8 cellular contexts compared by ENCODE assay signal in the genomic region with DNA sequence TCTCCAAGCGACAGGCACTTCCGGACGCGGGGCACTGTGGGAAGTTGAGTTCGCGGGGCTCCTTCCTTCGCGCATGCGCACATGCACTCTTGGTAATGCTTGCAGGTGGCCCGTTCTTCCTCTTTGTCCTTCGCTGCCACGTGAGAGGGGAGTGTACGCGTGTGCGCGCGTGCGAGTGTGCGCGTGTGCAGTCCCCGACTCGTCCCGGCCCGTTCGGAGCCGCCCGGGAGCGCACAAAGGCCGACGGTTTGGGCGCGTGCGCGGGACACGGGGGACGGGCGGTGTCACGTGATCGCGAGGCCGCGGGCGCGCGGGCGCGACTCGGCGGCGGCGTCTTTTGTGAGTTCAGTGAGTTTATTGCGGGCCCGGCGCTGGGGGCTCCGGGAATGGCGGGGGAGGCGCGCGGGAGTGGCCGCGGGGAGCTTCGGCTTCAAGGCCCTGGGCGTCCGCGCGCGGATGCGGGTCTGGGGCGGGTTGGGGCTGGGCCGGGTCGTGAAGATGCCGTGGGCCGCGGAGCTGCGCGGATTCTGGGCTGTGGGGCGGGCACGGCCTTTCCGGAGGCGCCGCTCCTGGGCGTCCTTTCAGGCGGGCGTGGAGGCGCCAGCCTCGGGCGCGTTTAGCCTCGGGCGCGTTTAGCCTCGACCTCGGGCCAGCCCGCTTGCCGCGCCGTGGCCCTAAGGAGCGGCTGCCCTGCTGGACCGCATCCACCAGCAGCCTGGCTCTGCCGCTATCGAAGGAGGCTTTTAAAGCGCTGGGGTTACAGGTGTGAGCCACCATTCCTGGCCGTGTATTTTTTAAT. TPM values are rescaled to one million over a fixed set of nuclear protein-coding genes. Genes with fewer than 3 reads are reported as not detected.
DNase-seq lines count a peak whose midpoint lies in the region; ATAC-seq and TF ChIP-seq lines count a peak whose summit lies in the region.

A gene (plus strand): TSS at position 303 of the 799 bp plus-strand sequence. CDS start 3,959 bp downstream, outside the sequence.

- WGBS in lung, 2 donors, result 0 to 1% methylated on average over 82 to 103 of the region's 103 CpGs

- POLR2A ChIA-PET in activated CD8-positive, alpha-beta memory T cell treated with anti-CD3 and anti-CD28 coated beads for 36 hours (lab: Charles Lee), result interaction anchor here (0.7 to 1.6 kb wide), 3 partner anchors 43 to 144 kb away, joined by 3 to 7 read pairs (median 7); a partner anchor contains a TSS

- CTCF ChIA-PET in activated CD8-positive, alpha-beta memory T cell treated with anti-CD3 and anti-CD28 coated beads for 36 hours (lab: Charles Lee), result interaction anchor here (1.3 kb wide), 1 partner anchor 128 kb away, joined by 3 read pairs; no protein-coding TSS in a partner anchor

- H3K4me1 ChIP-seq in lung (ENCODE audit: control insufficient read depth in 2 of 2, insufficient read depth in 2 of 2, low read length in 2 of 2), result peaks cover 2 to 5% of the 10 kb centered on the region in 2 donors

- ATAC-seq in lung (ENCODE audit: insufficient read depth, low FRiP score), result peak; percentile 98

- DNase-seq in CMK (ENCODE audit: low read depth), result peak; percentile 98
- peak; percentile 94 for DNase-seq in GM20000 (ENCODE audit: low spot score)
- DNase-seq in HT-29 (ENCODE audit: low spot score), result peak; percentile 97
- DNase-seq in NOMO-1 (lab: John Stamatoyannopoulos, UW; ENCODE audit: unreplicated experiment in 2 of 2), result peak; percentile 93 to 98
- DNase-seq in effector CD8-positive, alpha-beta T cell (lab: John Stamatoyannopoulos, UW), result peak; percentile 97
- DNase-seq in lung (ENCODE audit: low spot score), result peak; percentile 98
- DNase-seq in stimulated activated CD4-positive, alpha-beta T cell treated with anti-CD3 and anti-CD28 coated beads, TNF-alpha, amount 100 ng/mL, for 4 hours (ENCODE audit: low read depth in 3 of 3), result peak; percentile 94 to 97 (median 95)

- H3K27ac ChIP-seq in lung (ENCODE audit: low read depth in 1 of 2, low read length in 1 of 2), result peak within 1 kb of the TSS; percentile 97 to 98

- TF ChIP-seq CTCF in GM20000 (IDR thresholded peaks at IDR 0.05; ENCODE audit: extremely low read depth, missing control alignments) (no peak), lung (IDR thresholded peaks at IDR 0.05; ENCODE audit: control extremely low read depth, extremely low read depth) (no peak)

- peaks cover 13 to 18% of the 10 kb centered on the region in 2 donors for H3K9me3 ChIP-seq in lung (ENCODE audit: control insufficient read depth in 2 of 2, insufficient read depth in 1 of 2, low read length in 1 of 2)

- H3K27me3 ChIP-seq in lung (ENCODE audit: control insufficient read depth, insufficient read depth), result no peaks in the 10 kb centered on the region

- peak within 1 kb of the TSS; percentile 94 for H3K4me3 ChIP-seq in lung

- H3K36me3 ChIP-seq in lung (ENCODE audit: control insufficient read depth in 2 of 2, insufficient read depth in 2 of 2, low read length in 2 of 2), result peaks cover 4 to 11% of the 10 kb centered on the region in 2 donors

RNA-seq across cellular contexts. Expression of the gene that starts here (rescaled TPM):
- total RNA-seq in HT-29 (2014; rRNA removed; shearing (Covaris generic)), result 4.5 and 5.9 TPM in 2 replicates
- 10 to 100 TPM; 13.8 to 17.0 TPM for total RNA-seq in activated CD8-positive, alpha-beta memory T cell treated with anti-CD3 and anti-CD28 coated beads for 36 hours
- total RNA-seq in lung, result 10 to 100 TPM; 16.8 to 52.2 TPM
- polyA plus RNA-seq in lung, result 1 to 10 TPM; 5.1 to 9.3 TPM

Comparison
In these comparisons a context has a peak if more than half of its experiments do, and no peak if none do; other contexts are left out.
1. Peak in every context shown above with its lines: DNase-seq, ATAC-seq, H3K4me3 ChIP-seq and H3K27ac ChIP-seq.